ENCODE assay signal across 20 cellular contexts in the genomic region with DNA sequence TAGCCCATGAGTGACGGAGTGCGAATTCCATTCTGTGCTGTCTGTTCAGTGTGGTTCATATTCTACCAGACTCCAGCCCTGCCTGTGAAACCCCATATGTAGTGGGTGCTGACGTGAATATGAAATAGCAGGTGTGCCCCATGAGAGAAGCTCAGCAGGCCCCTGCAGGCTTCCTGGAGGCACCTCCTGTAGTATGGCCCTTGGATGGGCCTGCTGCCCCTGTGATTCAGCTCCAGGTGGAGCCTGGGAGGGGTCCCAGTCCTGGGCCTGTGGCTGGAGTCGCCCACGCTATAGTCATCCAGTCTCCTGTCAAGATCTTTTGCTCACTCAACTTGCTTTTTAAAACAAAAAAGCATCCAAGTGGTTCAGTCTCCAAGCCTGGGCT.
"Had no signal": no experiment of that assay in that cellular context is flagged by ENCODE, and none has a peak within 500 bp of the region (broad histone marks: within the 10 kb centered on the region; RNA-seq: fewer than 3 reads in every experiment).

No MANE protein-coding gene starts in this region.

- H3K4me3 ChIP-seq: esophagus muscularis mucosa, suprapubic skin had no signal

- ATAC-seq: activated CD8-positive, alpha-beta T cell treated with anti-CD3 and anti-CD28 coated beads, Interleukin-2, amount 10 ng/mL, durations not matched to agents 7 days and 5 days; activated naive CD8-positive, alpha-beta T cell treated with anti-CD3 and anti-CD28 coated beads, Interleukin-2, amount 50 U/mL, for 24 hours; activated T-cell treated with anti-CD3 and anti-CD28 coated beads, Interleukin-2, amount 50 U/mL, for 4 hours; naive thymus-derived CD8-positive, alpha-beta T cell; stimulated activated naive CD8-positive, alpha-beta T cell treated with anti-CD3 and anti-CD28 coated beads, Interleukin-15, amount 100 ng/mL, for 72 hours; T-cell had no signal

- H3K9me3 Mint-ChIP-seq: activated CD4-positive, alpha-beta T cell treated with anti-CD3 and anti-CD28 coated beads, Interleukin-2, amount 10 ng/mL, durations not matched to agents 7 days and 5 days; activated naive CD4-positive, alpha-beta T cell treated with anti-CD3 and anti-CD28 coated beads, Interleukin-2, amount 10 ng/mL, durations not matched to agents 7 days and 5 days; activated naive CD8-positive, alpha-beta T cell treated with anti-CD3 and anti-CD28 coated beads, Interleukin-2, amount 50 U/mL, for 24 hours; activated T-cell treated with anti-CD3 and anti-CD28 coated beads, Interleukin-2, amount 50 U/mL, for 4 hours; dendritic cell treated with granulocyte-macrophage colony-stimulating factor and Interleukin-4, amounts not matched to agents 40 ng/mL and 50 ng/mL, for 4 days; stimulated activated naive CD8-positive, alpha-beta T cell treated with anti-CD3 and anti-CD28 coated beads, Interleukin-15, amount 100 ng/mL, for 72 hours; T-cell; type B pancreatic cell had no signal

- H3K4me1 Mint-ChIP-seq: activated CD4-positive, alpha-beta T cell treated with anti-CD3 and anti-CD28 coated beads, Interleukin-2, amount 10 ng/mL, durations not matched to agents 7 days and 5 days; activated naive CD4-positive, alpha-beta T cell treated with anti-CD3 and anti-CD28 coated beads, Interleukin-2, amount 10 ng/mL, durations not matched to agents 7 days and 5 days; activated naive CD8-positive, alpha-beta T cell treated with anti-CD3 and anti-CD28 coated beads, Interleukin-2, amount 50 U/mL, for 24 hours; stimulated activated naive CD8-positive, alpha-beta T cell treated with anti-CD3 and anti-CD28 coated beads, Interleukin-15, amount 100 ng/mL, for 72 hours; T-cell had no signal

- H3K27me3 ChIP-seq: esophagus muscularis mucosa, suprapubic skin had no signal

- H3K36me3 ChIP-seq: esophagus muscularis mucosa, suprapubic skin had no signal

- H3K27ac ChIP-seq: esophagus muscularis mucosa, suprapubic skin had no signal

- DNase-seq: activated CD4-positive, alpha-beta T cell treated with anti-CD3 and anti-CD28 coated beads, Interleukin-2, amount 10 ng/mL, durations not matched to agents 7 days and 5 days; activated CD8-positive, alpha-beta T cell treated with anti-CD3 and anti-CD28 coated beads, Interleukin-2, amount 10 ng/mL, durations not matched to agents 7 days and 5 days; activated effector memory CD4-positive, alpha-beta T cell treated with Interleukin-2 at 50 U/mL for 16 hours; activated naive CD4-positive, alpha-beta T cell treated with anti-CD3 and anti-CD28 coated beads, Interleukin-2, amount 10 ng/mL, durations not matched to agents 7 days and 5 days; activated naive CD8-positive, alpha-beta T cell treated with anti-CD3 and anti-CD28 coated beads, Interleukin-2, amount 50 U/mL, for 24 hours; activated T-cell treated with anti-CD3 and anti-CD28 coated beads, Interleukin-2, amount 50 U/mL, for 4 hours; anterior cingulate cortex; effector CD8-positive, alpha-beta T cell; naive thymus-derived CD8-positive, alpha-beta T cell; occipital lobe; stimulated activated CD4-positive, alpha-beta T cell treated with anti-CD3 and anti-CD28 coated beads, Interleukin-15, amount 100 ng/mL, for 24 hours; stimulated activated CD4-positive, alpha-beta T cell treated with anti-CD3 and anti-CD28 coated beads, Interleukin-2, amount 100 ng/mL, for 48 hours; stimulated activated naive CD8-positive, alpha-beta T cell treated with anti-CD3 and anti-CD28 coated beads, Interleukin-15, amount 100 ng/mL, for 72 hours; T-cell; T-helper 9 cell had no signal

- H3K4me3 Mint-ChIP-seq: activated CD4-positive, alpha-beta T cell treated with anti-CD3 and anti-CD28 coated beads, Interleukin-2, amount 10 ng/mL, durations not matched to agents 7 days and 5 days; activated CD8-positive, alpha-beta T cell treated with anti-CD3 and anti-CD28 coated beads, Interleukin-2, amount 10 ng/mL, durations not matched to agents 7 days and 5 days; activated naive CD4-positive, alpha-beta T cell treated with anti-CD3 and anti-CD28 coated beads, Interleukin-2, amount 10 ng/mL, durations not matched to agents 7 days and 5 days; activated naive CD8-positive, alpha-beta T cell treated with anti-CD3 and anti-CD28 coated beads, Interleukin-2, amount 50 U/mL, for 24 hours; activated T-cell treated with anti-CD3 and anti-CD28 coated beads, Interleukin-2, amount 50 U/mL, for 4 hours; dendritic cell treated with granulocyte-macrophage colony-stimulating factor and Interleukin-4, amounts not matched to agents 40 ng/mL and 50 ng/mL, for 4 days; naive thymus-derived CD8-positive, alpha-beta T cell; stimulated activated naive CD8-positive, alpha-beta T cell treated with anti-CD3 and anti-CD28 coated beads, Interleukin-15, amount 100 ng/mL, for 72 hours; T-cell; type B pancreatic cell had no signal

- H3K9me3 ChIP-seq: esophagus muscularis mucosa, suprapubic skin had no signal

- H3K27ac Mint-ChIP-seq: activated CD4-positive, alpha-beta T cell treated with anti-CD3 and anti-CD28 coated beads, Interleukin-2, amount 10 ng/mL, durations not matched to agents 7 days and 5 days; activated CD8-positive, alpha-beta T cell treated with anti-CD3 and anti-CD28 coated beads, Interleukin-2, amount 10 ng/mL, durations not matched to agents 7 days and 5 days; activated naive CD4-positive, alpha-beta T cell treated with anti-CD3 and anti-CD28 coated beads, Interleukin-2, amount 10 ng/mL, durations not matched to agents 7 days and 5 days; activated naive CD8-positive, alpha-beta T cell treated with anti-CD3 and anti-CD28 coated beads, Interleukin-2, amount 50 U/mL, for 24 hours; dendritic cell treated with granulocyte-macrophage colony-stimulating factor and Interleukin-4, amounts not matched to agents 40 ng/mL and 50 ng/mL, for 4 days; naive thymus-derived CD8-positive, alpha-beta T cell; progenitor cell of endocrine pancreas; stimulated activated naive CD8-positive, alpha-beta T cell treated with anti-CD3 and anti-CD28 coated beads, Interleukin-15, amount 100 ng/mL, for 72 hours; type B pancreatic cell had no signal

- H3K36me3 Mint-ChIP-seq: activated naive CD4-positive, alpha-beta T cell treated with anti-CD3 and anti-CD28 coated beads, Interleukin-2, amount 10 ng/mL, durations not matched to agents 7 days and 5 days; naive thymus-derived CD8-positive, alpha-beta T cell; T-cell; type B pancreatic cell had no signal
